ENCODE assay signal across 34 cellular contexts in genomic region chr5:81815318-81815717, GRCh38.
"Had no signal": no experiment of that assay in that cellular context is flagged by ENCODE, and none has a peak within 500 bp of the region (broad histone marks: within the 10 kb centered on the region; RNA-seq: fewer than 3 reads in every experiment).

No MANE protein-coding gene starts in this region.

- H3K27me3 ChIP-seq: adrenal gland, body of pancreas, brain microvascular endothelial cell, breast epithelium had no signal

- DNase-seq: activated B cell treated with CpG ODN at 0.5 μM for 24 hours; activated CD4-positive, alpha-beta memory T cell treated with anti-CD3 and anti-CD28 coated beads for 36 hours; activated CD4-positive, alpha-beta T cell treated with anti-CD3 and anti-CD28 coated beads for 4 hours; activated CD4-positive, alpha-beta T cell treated with anti-CD3 and anti-CD28 coated beads, Interleukin-2, amount 10 ng/mL, durations not matched to agents 24 days and 14 days; activated CD4-positive, alpha-beta T cell treated with anti-CD3 and anti-CD28 coated beads, Interleukin-2, amount 50 U/mL, for 1 hour; activated CD4-positive, alpha-beta T cell treated with anti-CD3 and anti-CD28 coated beads, Interleukin-2, amount 50 U/mL, for 4 hours; activated CD4-positive, CD25-positive, alpha-beta regulatory T cell treated with anti-CD3 and anti-CD28 coated beads, Interleukin-2, amount 50 U/mL, for 72 hours; activated CD8-positive, alpha-beta memory T cell treated with anti-CD3 and anti-CD28 coated beads, Interleukin-2, amount 50 U/mL, for 4 hours; activated CD8-positive, alpha-beta T cell treated with anti-CD3 and anti-CD28 coated beads for 36 hours; activated effector memory CD4-positive, alpha-beta T cell treated with anti-CD3 and anti-CD28 coated beads, Interleukin-2, amount 50 U/mL, for 16 hours; activated gamma-delta T cell treated with Interleukin-2 at 50 U/mL for 16 hours; activated naive CD4-positive, alpha-beta T cell; activated naive CD4-positive, alpha-beta T cell treated with anti-CD3 and anti-CD28 coated beads for 36 hours; activated naive CD4-positive, alpha-beta T cell treated with anti-CD3 and anti-CD28 coated beads, Interleukin-2, amount 50 U/mL, for 16 hours; activated naive CD8-positive, alpha-beta T cell treated with anti-CD3 and anti-CD28 coated beads for 36 hours; activated T-cell treated with anti-CD3 and anti-CD28 coated beads for 4 hours; activated T-cell treated with anti-CD3 and anti-CD28 coated beads, Interleukin-2, amount 50 U/mL, for 1 hour; activated T-cell treated with anti-CD3 and anti-CD28 coated beads, Interleukin-2, amount 50 U/mL, for 4 hours; activated T-cell treated with anti-CD3 and anti-CD28 coated beads, Interleukin-2, amount 50 U/mL, for 72 hours; adrenal gland; amniotic stem cell; aorta; body of pancreas; brain microvascular endothelial cell; central memory CD4-positive, alpha-beta T cell; T-helper 2 cell; T-helper 9 cell had no signal

- ATAC-seq: activated CD8-positive, alpha-beta T cell treated with anti-CD3 and anti-CD28 coated beads for 36 hours; activated naive CD4-positive, alpha-beta T cell treated with anti-CD3 and anti-CD28 coated beads, Interleukin-2, amount 50 U/mL, for 72 hours; activated T-cell treated with anti-CD3 and anti-CD28 coated beads, Interleukin-2, amount 50 U/mL, for 4 hours; activated T-helper 17 cell treated with anti-CD3 and anti-CD28 coated beads, Interleukin-2, amount 50 U/mL, for 72 hours; body of pancreas had no signal

- H3K4me3 ChIP-seq: adrenal gland, body of pancreas, breast epithelium had no signal

- H3K27ac ChIP-seq: adrenal gland, body of pancreas, brain microvascular endothelial cell, breast epithelium, VCaP had no signal

- H3K4me1 ChIP-seq: adrenal gland, breast epithelium had no signal

- H3K36me3 ChIP-seq: adrenal gland, brain microvascular endothelial cell, breast epithelium had no signal

- H3K9me3 ChIP-seq: adrenal gland, body of pancreas, breast epithelium had no signal

- FAIRE-seq: astrocyte, colon, TTC549 had no signal
